In genomic region chr11:123179571-123179970, GRCh38 we compare ENCODE assay signal across 2 cellular contexts.
TF ChIP-seq lines count a peak whose summit lies in the region.

No MANE protein-coding gene starts in this region.

TF ChIP-seq in SK-N-SH treated with all-trans-retinoic acid at 6 μM for 48 hours, 23 proteins besides CTCF, POLR2A, EP300 and RAD21 (continued from another document):
- no peak for TF ChIP-seq TSHZ2 (CRISPR knock-in tag; IDR thresholded peaks at IDR 0.05)
- no peak for TF ChIP-seq OSR1 (CRISPR knock-in tag; IDR thresholded peaks at IDR 0.05)
- TF ChIP-seq, protein P1, sequence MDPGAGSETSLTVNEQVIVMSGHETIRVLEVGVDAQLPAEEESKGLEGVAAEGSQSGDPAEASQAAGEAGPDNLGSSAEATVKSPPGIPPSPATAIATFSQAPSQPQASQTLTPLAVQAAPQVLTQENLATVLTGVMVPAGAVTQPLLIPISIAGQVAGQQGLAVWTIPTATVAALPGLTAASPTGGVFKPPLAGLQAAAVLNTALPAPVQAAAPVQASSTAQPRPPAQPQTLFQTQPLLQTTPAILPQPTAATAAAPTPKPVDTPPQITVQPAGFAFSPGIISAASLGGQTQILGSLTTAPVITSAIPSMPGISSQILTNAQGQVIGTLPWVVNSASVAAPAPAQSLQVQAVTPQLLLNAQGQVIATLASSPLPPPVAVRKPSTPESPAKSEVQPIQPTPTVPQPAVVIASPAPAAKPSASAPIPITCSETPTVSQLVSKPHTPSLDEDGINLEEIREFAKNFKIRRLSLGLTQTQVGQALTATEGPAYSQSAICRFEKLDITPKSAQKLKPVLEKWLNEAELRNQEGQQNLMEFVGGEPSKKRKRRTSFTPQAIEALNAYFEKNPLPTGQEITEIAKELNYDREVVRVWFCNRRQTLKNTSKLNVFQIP (CRISPR knock-in tag; IDR thresholded peaks at IDR 0.05; ENCODE audit: borderline replicate concordance, low read depth): no peak
- no peak for TF ChIP-seq ZNF8 (CRISPR knock-in tag; IDR thresholded peaks at IDR 0.05)
- TF ChIP-seq PPARA (CRISPR knock-in tag; IDR thresholded peaks at IDR 0.05; ENCODE audit: borderline replicate concordance): no peak
- TF ChIP-seq ISL1 (CRISPR knock-in tag; IDR thresholded peaks at IDR 0.05): no peak
- TF ChIP-seq ZFP3 (CRISPR knock-in tag; IDR thresholded peaks at IDR 0.05): no peak
- TF ChIP-seq GLIS3 (CRISPR knock-in tag; IDR thresholded peaks at IDR 0.05): no peak
- TF ChIP-seq ARNTL (CRISPR knock-in tag; IDR thresholded peaks at IDR 0.05; ENCODE audit: borderline replicate concordance, low read depth): no peak
- no peak for TF ChIP-seq TOX (CRISPR knock-in tag; IDR thresholded peaks at IDR 0.05; ENCODE audit: borderline replicate concordance)
- no peak for TF ChIP-seq ZFP30 (CRISPR knock-in tag; IDR thresholded peaks at IDR 0.05)
- TF ChIP-seq CREB5 (CRISPR knock-in tag; IDR thresholded peaks at IDR 0.05; ENCODE audit: low read depth): no peak
- no peak for TF ChIP-seq ESRRG (CRISPR knock-in tag; IDR thresholded peaks at IDR 0.05)
- no peak for TF ChIP-seq TCF4 (CRISPR knock-in tag; IDR thresholded peaks at IDR 0.05; ENCODE audit: borderline replicate concordance)
- TF ChIP-seq BACH2 (CRISPR knock-in tag; IDR thresholded peaks at IDR 0.05; ENCODE audit: borderline replicate concordance): no peak
- TF ChIP-seq ZC3H10 (CRISPR knock-in tag; IDR thresholded peaks at IDR 0.05): no peak
- TF ChIP-seq CSDC2 (CRISPR knock-in tag; IDR thresholded peaks at IDR 0.05): no peak
- no peak for TF ChIP-seq SNAI2 (CRISPR knock-in tag; IDR thresholded peaks at IDR 0.05)
- TF ChIP-seq, protein P2, sequence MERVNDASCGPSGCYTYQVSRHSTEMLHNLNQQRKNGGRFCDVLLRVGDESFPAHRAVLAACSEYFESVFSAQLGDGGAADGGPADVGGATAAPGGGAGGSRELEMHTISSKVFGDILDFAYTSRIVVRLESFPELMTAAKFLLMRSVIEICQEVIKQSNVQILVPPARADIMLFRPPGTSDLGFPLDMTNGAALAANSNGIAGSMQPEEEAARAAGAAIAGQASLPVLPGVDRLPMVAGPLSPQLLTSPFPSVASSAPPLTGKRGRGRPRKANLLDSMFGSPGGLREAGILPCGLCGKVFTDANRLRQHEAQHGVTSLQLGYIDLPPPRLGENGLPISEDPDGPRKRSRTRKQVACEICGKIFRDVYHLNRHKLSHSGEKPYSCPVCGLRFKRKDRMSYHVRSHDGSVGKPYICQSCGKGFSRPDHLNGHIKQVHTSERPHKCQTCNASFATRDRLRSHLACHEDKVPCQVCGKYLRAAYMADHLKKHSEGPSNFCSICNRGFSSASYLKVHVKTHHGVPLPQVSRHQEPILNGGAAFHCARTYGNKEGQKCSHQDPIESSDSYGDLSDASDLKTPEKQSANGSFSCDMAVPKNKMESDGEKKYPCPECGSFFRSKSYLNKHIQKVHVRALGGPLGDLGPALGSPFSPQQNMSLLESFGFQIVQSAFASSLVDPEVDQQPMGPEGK (CRISPR knock-in tag; IDR thresholded peaks at IDR 0.05; ENCODE audit: borderline replicate concordance): no peak
TF ChIP-seq in SK-N-SH treated with all-trans-retinoic acid at 6 μM for 48 hours: peak in this region for 0.

TF ChIP-seq in WTC11, 78 proteins besides CTCF, POLR2A, EP300 and RAD21 (continued from another document):
- no peak for TF ChIP-seq CREB1 (CRISPR knock-in tag; IDR thresholded peaks at IDR 0.05)
TF ChIP-seq in WTC11: peak in this region for 0.
